16 cellular contexts compared by ENCODE assay signal in genomic region chr2:28637648-28638047, GRCh38.
DNase-seq lines count a peak whose midpoint lies in the region; ATAC-seq and TF ChIP-seq lines count a peak whose summit lies in the region.
"Had no signal": no experiment of that assay in that cellular context is flagged by ENCODE, and none has a peak within 500 bp of the region (broad histone marks: within the 10 kb centered on the region; RNA-seq: fewer than 3 reads in every experiment).

No MANE protein-coding gene starts in this region.

- no peak overlapping the region for H3K4me3 ChIP-seq in esophagus (ENCODE audit: low read depth in 1 of 2, low read length in 2 of 2)
- no peak overlapping the region for H3K4me3 ChIP-seq in psoas muscle
- no peak overlapping the region for H3K4me3 ChIP-seq in uterus
- H3K4me3 ChIP-seq: SJCRH30 had no signal

- no peak for ATAC-seq in left ventricle myocardium superior
- ATAC-seq in psoas muscle, result peak in 1 of 4 donors; percentile 35
- no peak for ATAC-seq in GM21737 (IDR thresholded peaks at IDR 0.05; ENCODE audit: unreplicated experiment)
- no peak for ATAC-seq in foreskin keratinocyte
- ATAC-seq: left lobe of liver had no signal

- peaks cover 0 to 13% of the 10 kb centered on the region in 2 donors for H3K4me1 ChIP-seq in esophagus (ENCODE audit: control insufficient read depth in 2 of 2, insufficient read depth in 2 of 2, low read length in 1 of 2)
- peaks cover 54% of the 10 kb centered on the region for H3K4me1 ChIP-seq in psoas muscle
- peaks cover 21 to 22% of the 10 kb centered on the region in 2 donors for H3K4me1 ChIP-seq in uterus
- H3K4me1 ChIP-seq in foreskin keratinocyte, result peaks cover 8% of the 10 kb centered on the region

- 85 to 94% methylated on average over 5 of the region's 5 CpGs for WGBS in esophagus, 2 donors
- 65 to 69% (median 69%) methylated on average over 5 of the region's 5 CpGs for WGBS in psoas muscle, 3 donors

- H3K27me3 ChIP-seq in esophagus (ENCODE audit: control insufficient read depth in 1 of 2, insufficient read depth in 2 of 2, low read length in 2 of 2) (no peaks in the 10 kb centered on the region), psoas muscle (ENCODE audit: insufficient read depth in 3 of 3, low read length in 2 of 3) (no peaks in the 10 kb centered on the region), uterus (no peaks in the 10 kb centered on the region), foreskin keratinocyte (no peaks in the 10 kb centered on the region)
- H3K27me3 ChIP-seq: brain microvascular endothelial cell, SJCRH30 had no signal

- intact Hi-C loops in cardiac septum (cut with DNase I) (loop anchor here (2.0 kb wide), 1 partner anchor 71 kb away; no protein-coding TSS in a partner anchor), left ventricle myocardium superior (cut with micrococcal nuclease) (no loop called here), psoas muscle (cut with DNase I) (no loop called here), uterus (cut with DNase I; ENCODE audit: low total_unique reads) (no loop called here)

- TF ChIP-seq CTCF in psoas muscle (IDR thresholded peaks at IDR 0.05) (no peak), uterus (IDR thresholded peaks at IDR 0.05) (no peak), foreskin keratinocyte (conservative IDR thresholded peaks at IDR 0.05) (no peak)

- no peaks in the 10 kb centered on the region for H3K36me3 ChIP-seq in esophagus (ENCODE audit: control insufficient read depth in 2 of 2, insufficient read depth in 2 of 2, low read length in 1 of 2)
- no peaks in the 10 kb centered on the region for H3K36me3 ChIP-seq in psoas muscle (ENCODE audit: insufficient read depth in 1 of 2, low read depth in 1 of 2)
- H3K36me3 ChIP-seq in uterus, result no peaks in the 10 kb centered on the region
- H3K36me3 ChIP-seq: brain microvascular endothelial cell, SJCRH30 had no signal

- DNase-seq in cardiac septum (ENCODE audit: low spot score), result peak; percentile 46
- DNase-seq in left ventricle myocardium superior, result no peak
- no peak for DNase-seq in psoas muscle
- DNase-seq in uterus, result no peak
- no peak for DNase-seq in foreskin keratinocyte
- DNase-seq in stimulated activated CD4-positive, alpha-beta T cell treated with anti-CD3 and anti-CD28 coated beads, Interleukin-4, amount 100 ng/mL, for 4 hours, result no peak
- DNase-seq: activated naive CD4-positive, alpha-beta T cell treated with anti-CD3 and anti-CD28 coated beads for 36 hours; brain microvascular endothelial cell; DMS79; effector CD4-positive, alpha-beta T cell; NCI-H1694 treated with DMSO at 0.1 percent for 48 hours; posterior cingulate gyrus; SJCRH30 had no signal

- TF ChIP-seq POLR2A in uterus (IDR thresholded peaks at IDR 0.05), result no peak

- no peaks in the 10 kb centered on the region for H3K9me3 ChIP-seq in esophagus (ENCODE audit: control insufficient read depth in 2 of 2, insufficient read depth in 1 of 2, low read depth in 1 of 2, low read length in 1 of 2)
- H3K9me3 ChIP-seq in psoas muscle, result no peaks in the 10 kb centered on the region
- H3K9me3 ChIP-seq in uterus, result no peaks in the 10 kb centered on the region
- H3K9me3 ChIP-seq: SJCRH30 had no signal

- H3K27ac ChIP-seq in esophagus (ENCODE audit: low read depth in 2 of 2, low read length in 1 of 2) (peak overlapping the region; percentile 60 to 83), psoas muscle (peak overlapping the region; percentile 77), uterus (peak overlapping the region; percentile 90 to 98), foreskin keratinocyte (no peak overlapping the region)
- H3K27ac ChIP-seq: brain microvascular endothelial cell, SJCRH30 had no signal
